20 cellular contexts compared by ENCODE assay signal in the genomic region with DNA sequence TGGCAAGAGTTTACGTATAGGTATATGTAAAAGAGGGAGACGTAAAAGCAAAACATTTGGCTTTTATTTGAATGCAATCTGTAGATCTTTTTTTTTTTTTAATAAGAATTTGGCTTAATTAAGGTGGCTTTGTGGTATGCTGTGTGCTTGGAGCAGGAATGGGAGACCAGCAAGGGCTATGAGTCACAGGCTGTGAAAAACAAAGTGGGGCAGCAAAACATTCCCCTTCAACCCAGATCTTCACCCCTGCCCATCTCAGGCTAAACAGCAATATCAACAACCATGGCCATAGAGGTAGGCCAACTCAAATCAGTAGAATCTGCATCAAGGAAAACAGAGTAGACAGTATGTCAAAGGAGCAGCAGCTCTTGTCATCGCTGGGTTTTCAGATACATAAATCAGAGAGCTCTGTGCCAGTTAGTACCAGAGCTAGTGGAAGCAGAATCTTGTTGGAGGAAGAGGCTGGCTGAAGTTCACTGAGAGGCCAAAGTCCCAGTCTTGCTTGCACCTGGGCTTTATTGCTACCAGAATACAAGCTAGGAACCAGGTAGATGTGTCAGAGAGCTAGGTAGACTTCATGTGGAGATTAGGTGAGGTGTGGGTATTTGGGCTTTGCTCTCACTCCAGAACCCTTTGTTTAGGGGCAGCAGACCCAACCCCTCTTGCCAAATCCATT.
DNase-seq lines count a peak whose midpoint lies in the region; ATAC-seq, FAIRE-seq and TF ChIP-seq lines count a peak whose summit lies in the region.
"Had no signal": no experiment of that assay in that cellular context is flagged by ENCODE, and none has a peak within 500 bp of the region (broad histone marks: within the 10 kb centered on the region; RNA-seq: fewer than 3 reads in every experiment).

No MANE protein-coding gene starts in this region.

- no peak overlapping the region for H3K4me3 Mint-ChIP-seq in endothelial cell (ENCODE audit: unreplicated experiment)
- H3K4me3 Mint-ChIP-seq: B cell, CD14-positive monocyte, GM23338, IgD-negative memory B cell had no signal

- no peak overlapping the region for H3K4me3 ChIP-seq in HUES48 (ENCODE audit: low read depth, low read length)
- H3K4me3 ChIP-seq in small intestine (ENCODE audit: low read depth in 1 of 2, low read length in 2 of 2) = no peak overlapping the region
- H3K4me3 ChIP-seq: A549, GM23338 had no signal

- WGBS in small intestine, 3 donors = 31 to 67% (median 50%) methylated on average over 3 of the region's 3 CpGs

- peaks cover 40% of the 10 kb centered on the region for H3K4me1 ChIP-seq in HUES48 (ENCODE audit: control insufficient read depth, insufficient read depth, low read length)
- H3K4me1 ChIP-seq in small intestine (ENCODE audit: control insufficient read depth in 2 of 2, insufficient read depth in 1 of 2, low read depth in 1 of 2, low read length in 1 of 2) = peaks cover 0 to 2% of the 10 kb centered on the region in 2 donors
- H3K4me1 ChIP-seq: A549 had no signal

- peak; percentile 97 for ATAC-seq in left colon
- ATAC-seq: A549, GM23338, HCT116 had no signal

- no peaks in the 10 kb centered on the region for H3K36me3 Mint-ChIP-seq in endothelial cell (ENCODE audit: low read depth, unreplicated experiment)
- H3K36me3 Mint-ChIP-seq: CD14-positive monocyte, IgD-negative memory B cell had no signal

- DNase-seq in astrocyte of the hippocampus (ENCODE audit: low read depth, low spot score) = peak; percentile 79
- peak in 1 of 2 donors; percentile 10 for DNase-seq in left colon
- peak; percentile 89 for DNase-seq in small intestine
- DNase-seq in HTR-8/SVneo (ENCODE audit: insufficient read length, low spot score) = no peak
- DNase-seq in endothelial cell (ENCODE audit: low spot score) = no peak
- DNase-seq in NCI-H2081 (lab: John Stamatoyannopoulos, UW) = no peak
- DNase-seq in occipital lobe (lab: John Stamatoyannopoulos, UW) = no peak
- DNase-seq: GDM1, MV-4-11, NCI-H1694, NCI-H2081 treated with DMSO at 0.1 percent for 48 hours, SHP77 treated with DMSO at 0.1 percent for 48 hours had no signal

- H3K27me3 ChIP-seq in HUES48 (ENCODE audit: control insufficient read depth, insufficient read depth, low read length) (no peaks in the 10 kb centered on the region), small intestine (ENCODE audit: control insufficient read depth in 2 of 2, insufficient read depth in 2 of 2, low read length in 2 of 2) (no peaks in the 10 kb centered on the region)

- no peaks in the 10 kb centered on the region for H3K9me3 Mint-ChIP-seq in endothelial cell (ENCODE audit: unreplicated experiment)
- H3K9me3 Mint-ChIP-seq: GM23338, IgD-negative memory B cell had no signal

- H3K4me1 Mint-ChIP-seq in endothelial cell (ENCODE audit: unreplicated experiment) = peaks cover 4% of the 10 kb centered on the region

- FAIRE-seq in small intestine (lab: Jason Lieb, UNC) = no peak
- no peak for FAIRE-seq in HTR-8/SVneo (lab: Jason Lieb, UNC)
- FAIRE-seq: A549 had no signal

- intact Hi-C loops in left colon (cut with DNase I, micrococcal nuclease) = no loop called here

- peak overlapping the region; percentile 17 for H3K27ac ChIP-seq in HUES48 (ENCODE audit: low read depth, low read length)
- H3K27ac ChIP-seq in small intestine (ENCODE audit: low read depth in 1 of 2, low read length in 1 of 2) = no peak overlapping the region
- H3K27ac ChIP-seq: A549, RWPE1 had no signal

- TF ChIP-seq CTCF in endothelial cell (IDR thresholded peaks at IDR 0.05; ENCODE audit: unreplicated experiment) = no peak

- H3K9me3 ChIP-seq in HUES48 (ENCODE audit: control insufficient read depth, insufficient read depth, low read length) = no peaks in the 10 kb centered on the region
- H3K9me3 ChIP-seq in small intestine (ENCODE audit: control insufficient read depth, low read depth) = no peaks in the 10 kb centered on the region
- H3K9me3 ChIP-seq: A549 had no signal

- H3K36me3 ChIP-seq in HUES48 (ENCODE audit: control insufficient read depth, insufficient read depth, low read length) (no peaks in the 10 kb centered on the region), small intestine (ENCODE audit: control insufficient read depth in 2 of 2, insufficient read depth in 2 of 2, low read length in 2 of 2) (no peaks in the 10 kb centered on the region)

- H3K27me3 Mint-ChIP-seq in endothelial cell (ENCODE audit: unreplicated experiment) = peaks cover 5% of the 10 kb centered on the region

- H3K27ac Mint-ChIP-seq in endothelial cell (ENCODE audit: unreplicated experiment) = no peak overlapping the region
- H3K27ac Mint-ChIP-seq: B cell, CD14-positive monocyte, GM23338, IgD-negative memory B cell had no signal

- H3K9ac ChIP-seq in HUES48 (ENCODE audit: low read depth, low read length) = no peak overlapping the region

Comparison
In these comparisons a context has a peak if more than half of its experiments do, and no peak if none do; other contexts are left out.
1. DNase-seq: peak in astrocyte of the hippocampus (single experiment) and small intestine (single experiment); none in HTR-8/SVneo (single experiment), endothelial cell (single experiment), NCI-H2081 (0 of 2) and occipital lobe (single experiment).